37 cellular contexts compared by ENCODE assay signal in the genomic region with DNA sequence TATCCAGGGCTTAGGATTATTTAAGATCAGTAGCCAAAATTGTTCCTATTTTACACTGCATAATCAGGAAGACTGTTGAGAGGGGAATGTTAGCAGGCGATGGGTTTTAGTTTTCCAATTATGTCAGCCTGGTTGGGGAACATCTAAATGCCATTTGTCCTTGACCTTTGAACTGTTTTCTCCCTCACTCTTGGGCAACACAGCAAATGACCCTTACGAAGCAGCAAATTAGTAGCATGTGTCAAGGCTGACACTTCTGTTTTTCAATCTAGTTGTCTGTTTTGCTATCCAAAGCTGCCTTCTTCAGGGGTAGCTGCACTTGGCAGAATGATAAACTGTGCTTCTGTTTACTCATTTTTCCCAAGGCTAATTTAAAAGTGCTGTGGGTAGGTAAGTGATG.
"Had no signal": no experiment of that assay in that cellular context is flagged by ENCODE, and none has a peak within 500 bp of the region (broad histone marks: within the 10 kb centered on the region; RNA-seq: fewer than 3 reads in every experiment).

No MANE protein-coding gene starts in this region.

- H3K27me3 ChIP-seq: adrenal gland, body of pancreas, brain microvascular endothelial cell, breast epithelium had no signal

- ATAC-seq: activated CD4-positive, alpha-beta T cell treated with anti-CD3 and anti-CD28 coated beads for 36 hours; activated CD4-positive, CD25-positive, alpha-beta regulatory T cell treated with anti-CD3 and anti-CD28 coated beads, Interleukin-2, amount 50 U/mL, for 24 hours; activated CD8-positive, alpha-beta memory T cell treated with anti-CD3 and anti-CD28 coated beads, Interleukin-2, amount 10 ng/mL, durations not matched to agents 7 days and 5 days; activated CD8-positive, alpha-beta T cell treated with anti-CD3 and anti-CD28 coated beads, Interleukin-2, amount 10 ng/mL, durations not matched to agents 7 days and 5 days; activated naive CD4-positive, alpha-beta T cell treated with anti-CD3 and anti-CD28 coated beads, Interleukin-2, amount 50 U/mL, for 72 hours; body of pancreas; WTC11 had no signal

- H3K27ac Mint-ChIP-seq: activated CD4-positive, alpha-beta memory T cell treated with anti-CD3 and anti-CD28 coated beads, Interleukin-2, amount 10 ng/mL, durations not matched to agents 7 days and 5 days; activated CD4-positive, alpha-beta T cell treated with anti-CD3 and anti-CD28 coated beads for 36 hours; activated CD4-positive, alpha-beta T cell treated with anti-CD3 and anti-CD28 coated beads, Interleukin-2, amount 10 ng/mL, durations not matched to agents 7 days and 5 days; activated CD8-positive, alpha-beta memory T cell treated with anti-CD3 and anti-CD28 coated beads, Interleukin-2, amount 10 ng/mL, durations not matched to agents 7 days and 5 days; activated CD8-positive, alpha-beta T cell treated with anti-CD3 and anti-CD28 coated beads, Interleukin-2, amount 10 ng/mL, durations not matched to agents 7 days and 5 days; activated naive CD4-positive, alpha-beta T cell treated with anti-CD3 and anti-CD28 coated beads for 36 hours; activated naive CD4-positive, alpha-beta T cell treated with anti-CD3 and anti-CD28 coated beads, Interleukin-2, amount 50 U/mL, for 72 hours; activated naive CD8-positive, alpha-beta T cell treated with anti-CD3 and anti-CD28 coated beads for 36 hours; activated T-cell treated with anti-CD3 and anti-CD28 coated beads, Interleukin-2, amount 50 U/mL, for 24 hours; activated T-helper 2 cell treated with anti-CD3 and anti-CD28 coated beads, Interferon-gamma antibody, Interleukin-2, Interleukin-4, amounts not matched to agents 10 μg/mL and 5 μg/mL and 100 μg/mL, durations not matched to agents 14 hours and 24 hours and 36 hours; T-helper 1 cell treated with Interleukin-12 subunit alpha and Interleukin-12 subunit beta and Interleukin-4 antibody, amounts not matched to agents 30 μg/mL and 1 μg/mL, for 36 hours; T-helper 2 cell treated with Interferon-gamma antibody and Interleukin-4, amounts not matched to agents 5 μg/mL and 100 μg/mL, for 36 hours; WTC11 had no signal

- H3K4me1 Mint-ChIP-seq: WTC11 had no signal

- DNase-seq: activated CD4-positive, alpha-beta memory T cell treated with anti-CD3 and anti-CD28 coated beads, Interleukin-2, amount 10 ng/mL, durations not matched to agents 7 days and 5 days; activated CD4-positive, alpha-beta T cell treated with anti-CD3 and anti-CD28 coated beads for 1 hour; activated CD4-positive, alpha-beta T cell treated with anti-CD3 and anti-CD28 coated beads for 36 hours; activated CD4-positive, alpha-beta T cell treated with anti-CD3 and anti-CD28 coated beads for 48 hours; activated CD4-positive, alpha-beta T cell treated with anti-CD3 and anti-CD28 coated beads, Interleukin-2, amount 10 ng/mL, durations not matched to agents 7 days and 5 days; activated CD4-positive, alpha-beta T cell treated with anti-CD3 and anti-CD28 coated beads, Interleukin-2, amount 50 U/mL, for 48 hours; activated CD4-positive, CD25-positive, alpha-beta regulatory T cell; activated CD8-positive, alpha-beta memory T cell treated with anti-CD3 and anti-CD28 coated beads for 24 hours; activated CD8-positive, alpha-beta memory T cell treated with anti-CD3 and anti-CD28 coated beads, Interleukin-2, amount 10 ng/mL, durations not matched to agents 7 days and 5 days; activated CD8-positive, alpha-beta memory T cell treated with anti-CD3 and anti-CD28 coated beads, Interleukin-2, amount 50 U/mL, for 48 hours; activated CD8-positive, alpha-beta T cell treated with anti-CD3 and anti-CD28 coated beads, Interleukin-2, amount 10 ng/mL, durations not matched to agents 7 days and 5 days; activated effector memory CD4-positive, alpha-beta T cell treated with anti-CD3 and anti-CD28 coated beads, Interleukin-2, amount 50 U/mL, for 16 hours; activated gamma-delta T cell treated with Interleukin-2 at 50 U/mL for 16 hours; activated naive CD4-positive, alpha-beta T cell; activated naive CD4-positive, alpha-beta T cell treated with anti-CD3 and anti-CD28 coated beads for 36 hours; activated naive CD4-positive, alpha-beta T cell treated with anti-CD3 and anti-CD28 coated beads, Interleukin-2, amount 50 U/mL, for 16 hours; activated naive CD8-positive, alpha-beta T cell treated with anti-CD3 and anti-CD28 coated beads for 36 hours; activated T-cell treated with anti-CD3 and anti-CD28 coated beads, Interleukin-2, amount 50 U/mL, for 24 hours; activated T-cell treated with anti-CD3 and anti-CD28 coated beads, Interleukin-2, amount 50 U/mL, for 48 hours; adrenal gland; amniotic stem cell; aorta; body of pancreas; brain microvascular endothelial cell; central memory CD4-positive, alpha-beta T cell; T-helper 1 cell; T-helper 2 cell; T-helper 9 cell; WERI-Rb-1 had no signal

- H3K9me3 ChIP-seq: adrenal gland, body of pancreas, breast epithelium had no signal

- H3K4me3 Mint-ChIP-seq: activated CD4-positive, alpha-beta memory T cell treated with anti-CD3 and anti-CD28 coated beads, Interleukin-2, amount 10 ng/mL, durations not matched to agents 7 days and 5 days; activated CD4-positive, alpha-beta T cell treated with anti-CD3 and anti-CD28 coated beads for 36 hours; activated CD4-positive, alpha-beta T cell treated with anti-CD3 and anti-CD28 coated beads, Interleukin-2, amount 10 ng/mL, durations not matched to agents 7 days and 5 days; activated CD8-positive, alpha-beta memory T cell treated with anti-CD3 and anti-CD28 coated beads, Interleukin-2, amount 10 ng/mL, durations not matched to agents 7 days and 5 days; activated CD8-positive, alpha-beta T cell treated with anti-CD3 and anti-CD28 coated beads, Interleukin-2, amount 10 ng/mL, durations not matched to agents 7 days and 5 days; activated naive CD4-positive, alpha-beta T cell treated with anti-CD3 and anti-CD28 coated beads for 36 hours; activated naive CD8-positive, alpha-beta T cell treated with anti-CD3 and anti-CD28 coated beads for 36 hours; activated T-cell treated with anti-CD3 and anti-CD28 coated beads, Interleukin-2, amount 50 U/mL, for 24 hours; T-helper 1 cell treated with Interleukin-12 subunit alpha and Interleukin-12 subunit beta and Interleukin-4 antibody, amounts not matched to agents 30 μg/mL and 1 μg/mL, for 36 hours; T-helper 2 cell treated with Interferon-gamma antibody and Interleukin-4, amounts not matched to agents 5 μg/mL and 100 μg/mL, for 36 hours; WTC11 had no signal

- H3K36me3 ChIP-seq: adrenal gland, brain microvascular endothelial cell, breast epithelium, WERI-Rb-1 had no signal

- H3K4me1 ChIP-seq: adrenal gland, breast epithelium had no signal

- H3K9me3 Mint-ChIP-seq: activated CD4-positive, alpha-beta memory T cell treated with anti-CD3 and anti-CD28 coated beads, Interleukin-2, amount 10 ng/mL, durations not matched to agents 7 days and 5 days; activated naive CD4-positive, alpha-beta T cell treated with anti-CD3 and anti-CD28 coated beads for 36 hours; activated naive CD8-positive, alpha-beta T cell treated with anti-CD3 and anti-CD28 coated beads for 36 hours; activated T-cell treated with anti-CD3 and anti-CD28 coated beads, Interleukin-2, amount 50 U/mL, for 24 hours; activated T-helper 2 cell treated with anti-CD3 and anti-CD28 coated beads, Interferon-gamma antibody, Interleukin-2, Interleukin-4, amounts not matched to agents 10 μg/mL and 5 μg/mL and 100 μg/mL, durations not matched to agents 14 hours and 24 hours and 36 hours; T-helper 1 cell treated with Interleukin-12 subunit alpha and Interleukin-12 subunit beta and Interleukin-4 antibody, amounts not matched to agents 30 μg/mL and 1 μg/mL, for 36 hours; T-helper 2 cell treated with Interferon-gamma antibody and Interleukin-4, amounts not matched to agents 5 μg/mL and 100 μg/mL, for 36 hours had no signal

- H3K4me3 ChIP-seq: adrenal gland, body of pancreas, breast epithelium had no signal

- H3K27ac ChIP-seq: adrenal gland, body of pancreas, brain microvascular endothelial cell, breast epithelium, WERI-Rb-1 had no signal

- H3K36me3 Mint-ChIP-seq: activated CD8-positive, alpha-beta memory T cell treated with anti-CD3 and anti-CD28 coated beads, Interleukin-2, amount 10 ng/mL, durations not matched to agents 7 days and 5 days; activated naive CD4-positive, alpha-beta T cell treated with anti-CD3 and anti-CD28 coated beads, Interleukin-2, amount 50 U/mL, for 72 hours; activated naive CD8-positive, alpha-beta T cell treated with anti-CD3 and anti-CD28 coated beads for 36 hours; WTC11 had no signal

- FAIRE-seq: astrocyte had no signal
